ENCODE assay signal across 29 cellular contexts in the genomic region with DNA sequence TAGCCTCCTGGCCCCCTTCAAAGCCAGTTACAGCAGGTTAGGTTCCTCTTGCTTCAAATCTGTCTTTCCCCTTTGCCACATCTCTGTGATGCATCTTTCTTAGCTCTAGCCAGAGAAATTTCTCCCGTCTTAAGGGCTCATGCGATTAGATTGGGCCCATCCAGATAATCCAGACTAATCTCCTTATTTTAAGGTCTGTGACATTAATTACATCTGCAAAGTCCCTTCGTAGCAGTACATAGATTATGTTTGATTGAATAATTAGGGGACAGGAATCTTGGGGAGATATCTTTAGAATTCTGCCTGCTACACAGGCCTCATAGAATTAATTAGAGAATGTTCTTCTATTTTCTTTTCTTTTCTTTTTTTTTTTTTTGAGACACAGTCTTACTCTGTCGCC.
"Had no signal": no experiment of that assay in that cellular context is flagged by ENCODE, and none has a peak within 500 bp of the region (broad histone marks: within the 10 kb centered on the region; RNA-seq: fewer than 3 reads in every experiment).

No MANE protein-coding gene starts in this region.

- FAIRE-seq: small intestine had no signal

- H3K27me3 ChIP-seq: neural progenitor cell, ovary, right lobe of liver, sigmoid colon, suprapubic skin, testis, tibial artery, transverse colon, upper lobe of right lung, uterus had no signal

- H3K4me3 Mint-ChIP-seq: natural killer cell; nephron; neural progenitor cell; stimulated activated memory B cell treated with anti-CD40 and anti-IgM and Interleukin-4, amounts not matched to agents 10 μg/mL and 1 μg/mL and 100 μg/mL, for 72 hours; stimulated activated naive CD8-positive, alpha-beta T cell treated with anti-CD3 and anti-CD28 coated beads, Interleukin-15, amount 100 ng/mL, for 72 hours; type B pancreatic cell had no signal

- DNase-seq: natural killer cell; occipital lobe; ovary; posterior cingulate gyrus; psoas muscle; right cardiac atrium; right lobe of liver; sigmoid colon; small intestine; stimulated activated CD4-positive, alpha-beta T cell treated with anti-CD3 and anti-CD28 coated beads, Interleukin-1b, Interleukin-23, amount 100 ng/mL, for 48 hours; stimulated activated CD4-positive, alpha-beta T cell treated with anti-CD3 and anti-CD28 coated beads, Interleukin-4, amount 100 ng/mL, for 1 hour; stimulated activated CD4-positive, alpha-beta T cell treated with anti-CD3 and anti-CD28 coated beads, Interleukin-4, amount 100 ng/mL, for 4 hours; stimulated activated CD8-positive, alpha-beta memory T cell treated with anti-CD3 and anti-CD28 coated beads, Interleukin-4, amount 100 ng/mL, for 48 hours; stimulated activated naive CD4-positive, alpha-beta T cell; stimulated activated naive CD8-positive, alpha-beta T cell treated with anti-CD3 and anti-CD28 coated beads, Interleukin-15, amount 100 ng/mL, for 72 hours; stimulated activated naive CD8-positive, alpha-beta T cell treated with anti-CD3 and anti-CD28 coated beads, Interleukin-15, Interleukin-2, amounts not matched to agents 100 U/mL and 50 U/mL, for 24 hours; substantia nigra; testis; tibial artery; transverse colon; upper lobe of right lung; uterus had no signal

- H3K36me3 ChIP-seq: neural progenitor cell, ovary, right lobe of liver, sigmoid colon, suprapubic skin, tibial artery, transverse colon, upper lobe of right lung, uterus had no signal

- H3K36me3 Mint-ChIP-seq: natural killer cell had no signal

- H3K4me1 Mint-ChIP-seq: natural killer cell, nephron, neural progenitor cell had no signal

- H3K27ac ChIP-seq: neural progenitor cell, ovary, parathyroid adenoma, psoas muscle, right lobe of liver, sigmoid colon, suprapubic skin, testis, tibial artery, transverse colon, upper lobe of right lung, uterus had no signal

- H3K27me3 Mint-ChIP-seq: progenitor cell of endocrine pancreas; stimulated activated memory B cell treated with anti-CD40 and anti-IgM and Interleukin-4, amounts not matched to agents 10 μg/mL and 1 μg/mL and 100 μg/mL, for 72 hours; stimulated activated naive CD8-positive, alpha-beta T cell treated with anti-CD3 and anti-CD28 coated beads, Interleukin-15, amount 100 ng/mL, for 72 hours; type B pancreatic cell had no signal

- H3K27ac Mint-ChIP-seq: natural killer cell; nephron; neural progenitor cell; progenitor cell of endocrine pancreas; stimulated activated memory B cell treated with anti-CD40 and anti-IgM and Interleukin-4, amounts not matched to agents 10 μg/mL and 1 μg/mL and 100 μg/mL, for 72 hours; stimulated activated naive CD8-positive, alpha-beta T cell treated with anti-CD3 and anti-CD28 coated beads, Interleukin-15, amount 100 ng/mL, for 72 hours; type B pancreatic cell had no signal

- H3K4me3 ChIP-seq: neural progenitor cell, ovary, psoas muscle, right lobe of liver, sigmoid colon, suprapubic skin, testis, tibial artery, transverse colon, upper lobe of right lung, uterus had no signal

- H3K9me3 ChIP-seq: ovary, right lobe of liver, sigmoid colon, suprapubic skin, testis, tibial artery, transverse colon, upper lobe of right lung, uterus had no signal

- H3K9me3 Mint-ChIP-seq: natural killer cell had no signal
